In the genomic region with DNA sequence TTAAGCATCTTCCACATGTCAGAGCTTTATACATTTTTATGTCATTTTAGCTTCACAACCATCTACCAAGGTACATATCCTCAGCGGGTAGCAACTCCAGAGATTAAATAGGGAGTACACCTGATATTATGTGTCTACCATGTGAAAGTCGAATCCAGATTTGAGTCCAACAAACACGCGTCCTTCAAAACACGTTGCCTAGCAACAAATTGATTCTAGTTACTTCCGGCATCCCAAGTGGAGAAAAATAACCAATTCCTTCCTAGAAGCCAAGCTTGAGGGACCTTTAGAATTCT, we compare ENCODE assay signal across 8 cellular contexts. TPM values are rescaled to one million over a fixed set of nuclear protein-coding genes. Genes with fewer than 3 reads are reported as not detected.
DNase-seq lines count a peak whose midpoint lies in the region; ATAC-seq and TF ChIP-seq lines count a peak whose summit lies in the region.

No MANE protein-coding gene starts in this region.

- H4K20me1 ChIP-seq in PC-3 (ENCODE audit: low read length) (no peaks in the 10 kb centered on the region), fibroblast of lung (ENCODE audit: control insufficient read depth, extremely low read depth, insufficient read depth, low read length) (no peaks in the 10 kb centered on the region)

- CTCF ChIA-PET in PC-3 (lab: Charles Lee) = no interaction called here

- POLR2A ChIA-PET in PC-3 (lab: Charles Lee; ENCODE audit: unreplicated experiment) = interaction anchor here (0.7 kb wide), 1 partner anchor 12 kb away, joined by 5 read pairs; no protein-coding TSS in a partner anchor

- H3K36me3 ChIP-seq in PC-3 (ENCODE audit: low read depth, low read length) (no peaks in the 10 kb centered on the region), fibroblast of lung (ENCODE audit: control insufficient read depth, insufficient read depth, low read length) (no peaks in the 10 kb centered on the region)

- H3K27ac ChIP-seq in 22Rv1 (0 out of 2 replicates have a peak overlapping the region, but pooled peaks have one; percentile 37), PC-3 (ENCODE audit: low read length) (no peak overlapping the region), fibroblast of lung (ENCODE audit: insufficient read depth, low read length) (no peak overlapping the region)

- H2AFZ ChIP-seq in PC-3 (ENCODE audit: low read length) = peak overlapping the region; percentile 100
- peak overlapping the region; percentile 88 for H2AFZ ChIP-seq in fibroblast of lung (ENCODE audit: low read length)

- H3K4me2 ChIP-seq in PC-3 (ENCODE audit: low read length) (peak overlapping the region; percentile 99), fibroblast of lung (ENCODE audit: extremely low read depth, insufficient read depth, low read length) (peak overlapping the region; percentile 96)

- no peak for DNase-seq in PC-3
- no peak for DNase-seq in fibroblast of lung (ENCODE audit: low read depth in 2 of 2)
- peak; percentile 88 for DNase-seq in renal cortical epithelial cell (ENCODE audit: low read depth)
- no peak for DNase-seq in left lobe of liver (ENCODE audit: low spot score)
- DNase-seq in SIG-M5 (lab: John Stamatoyannopoulos, UW) = no peak

- no peak for TF ChIP-seq CTCF in 22Rv1 (IDR thresholded peaks at IDR 0.05)
- no peak for TF ChIP-seq CTCF in PC-3 (conservative IDR thresholded peaks at IDR 0.05; ENCODE audit: low read depth, low read length)
- TF ChIP-seq CTCF in fibroblast of lung (conservative IDR thresholded peaks at IDR 0.05 in 1 of 2, IDR thresholded peaks at IDR 0.05 in 1 of 2; ENCODE audit: low read depth in 1 of 2, low read length in 2 of 2) = no peak

- H3K4me3 ChIP-seq in PC-3 (ENCODE audit: low read length) (peak overlapping the region; percentile 96), fibroblast of lung (replicated peaks in 1 of 4; ENCODE audit: control extremely low read depth in 1 of 4, insufficient read depth in 1 of 4, low read depth in 3 of 4, low read length in 4 of 4) (peak overlapping the region; percentile 71 to 86 (median 78))

- H3K79me2 ChIP-seq in PC-3 (ENCODE audit: low read length) (no peaks in the 10 kb centered on the region), fibroblast of lung (ENCODE audit: control insufficient read depth, insufficient read depth, low read length) (no peaks in the 10 kb centered on the region)

- H3K9ac ChIP-seq in PC-3 (ENCODE audit: low read length) (peak overlapping the region; percentile 82), fibroblast of lung (ENCODE audit: insufficient read depth, low read length) (no peak overlapping the region)

- H3K4me1 ChIP-seq in PC-3 (ENCODE audit: insufficient read depth, low read length) = peaks cover 7% of the 10 kb centered on the region; the same call in 1 of the 2 replicates
- H3K4me1 ChIP-seq in fibroblast of lung (ENCODE audit: control insufficient read depth, extremely low read depth, insufficient read depth, low read length) = no peaks in the 10 kb centered on the region

- no peaks in the 10 kb centered on the region for H3K9me3 ChIP-seq in PC-3 (ENCODE audit: low read length)
- H3K9me3 ChIP-seq in fibroblast of lung (ENCODE audit: control insufficient read depth, insufficient read depth, low read depth, low read length) = no peaks in the 10 kb centered on the region

- no peaks in the 10 kb centered on the region for H3F3A ChIP-seq in PC-3 (ENCODE audit: low read length, unreplicated experiment)

- intact Hi-C loops in PC-3 (cut with micrococcal nuclease) = loop anchor here (2.0 kb wide), 1 partner anchor 31 kb away; no protein-coding TSS in a partner anchor

- no peaks in the 10 kb centered on the region for H3K27me3 ChIP-seq in PC-3 (ENCODE audit: low read length)
- peaks cover 8% of the 10 kb centered on the region for H3K27me3 ChIP-seq in fibroblast of lung (ENCODE audit: control insufficient read depth, insufficient read depth, low read length)

- ATAC-seq in GM21423 (IDR thresholded peaks at IDR 0.05; ENCODE audit: unreplicated experiment) = peak; percentile 5
- no peak for ATAC-seq in PC-3
- no peak for ATAC-seq in left lobe of liver
- ATAC-seq in HG02571 (IDR thresholded peaks at IDR 0.05; ENCODE audit: unreplicated experiment) = no peak

- no TSS peak for BruUV-seq in PC-3 (replicated peaks; lab: Mats Ljungman, UMichigan)

- H3K9me2 ChIP-seq in PC-3 (replicated peaks; ENCODE audit: low read length) = no peaks in the 10 kb centered on the region

RNA-seq across cellular contexts. Expression of a gene that starts 0.2 kb away (rescaled TPM):
- total RNA-seq in PC-3 (2014; rRNA removed) (1.4 and 1.9 TPM in 2 replicates), fibroblast of lung (3.1 and 4.1 TPM in 2 replicates), renal cortical epithelial cell (1.0 TPM in 1 of 2 replicates, not detected in the other), left lobe of liver (1.5 TPM)
- polyA plus RNA-seq in fibroblast of lung = 0.12 TPM in 1 of 2 replicates, not detected in the other
- polyA plus RNA-seq in fibroblast of lung (2012) = 0.22 and 0.34 TPM in 2 replicates
- not detected in 2 replicates for polyA minus RNA-seq in fibroblast of lung (ENCODE audit: low replicate concordance)

RNA-seq across cellular contexts. Expression of a gene that starts 46.7 kb away (rescaled TPM):
- 10.6 and 16.5 TPM in 2 replicates for total RNA-seq in PC-3 (2014; rRNA removed)
- total RNA-seq in fibroblast of lung = 0.26 and 0.33 TPM in 2 replicates
- 0.08 and 0.12 TPM in 2 replicates for polyA plus RNA-seq in fibroblast of lung
- polyA plus RNA-seq in fibroblast of lung (2012) = 0.30 TPM in 1 of 2 replicates, not detected in the other
- not detected in 2 replicates for polyA minus RNA-seq in fibroblast of lung (ENCODE audit: low replicate concordance)
- 11.4 and 19.4 TPM in 2 replicates for total RNA-seq in renal cortical epithelial cell
- total RNA-seq in left lobe of liver = not detected

RNA-seq across cellular contexts. Expression of a gene that starts 54.8 kb away (rescaled TPM):
- total RNA-seq in PC-3 (2014; rRNA removed) = 0.47 and 4.8 TPM in 2 replicates
- under 0.01 TPM in 1 of 2 replicates, not detected in the other for total RNA-seq in fibroblast of lung
- not detected in 2 replicates for polyA plus RNA-seq in fibroblast of lung
- not detected in 2 replicates for polyA plus RNA-seq in fibroblast of lung (2012)
- not detected in 2 replicates for polyA minus RNA-seq in fibroblast of lung (ENCODE audit: low replicate concordance)
- 0.10 and 0.69 TPM in 2 replicates for total RNA-seq in renal cortical epithelial cell
- total RNA-seq in left lobe of liver = 2.6 TPM
